ENCODE assay signal across 26 cellular contexts in the genomic region with DNA sequence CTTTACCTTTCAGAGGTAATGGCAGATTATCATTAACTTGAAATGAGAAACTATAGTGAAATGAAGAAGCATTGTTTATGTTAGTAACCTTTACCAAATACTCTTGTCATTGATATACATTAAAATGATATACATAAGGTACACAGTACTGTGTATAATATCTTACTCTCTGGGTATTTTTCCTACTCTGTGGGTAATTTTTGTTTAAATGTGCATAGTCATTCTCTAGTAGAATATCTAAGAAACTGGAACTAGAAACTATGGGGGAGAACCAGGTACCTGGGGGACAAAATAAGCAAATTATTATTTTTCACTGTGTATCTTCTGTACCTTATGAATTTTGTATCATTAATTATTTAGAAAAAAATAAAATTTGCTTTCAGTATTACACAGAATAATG.
"Had no signal": no experiment of that assay in that cellular context is flagged by ENCODE, and none has a peak within 500 bp of the region (broad histone marks: within the 10 kb centered on the region; RNA-seq: fewer than 3 reads in every experiment).

No MANE protein-coding gene starts in this region.

- H3K9me3 Mint-ChIP-seq: activated CD4-positive, alpha-beta memory T cell treated with anti-CD3 and anti-CD28 coated beads, Interleukin-2, amount 10 ng/mL, durations not matched to agents 7 days and 5 days; activated naive CD8-positive, alpha-beta T cell treated with anti-CD3 and anti-CD28 coated beads for 36 hours; activated T-cell treated with anti-CD3 and anti-CD28 coated beads, Interleukin-2, amount 50 U/mL, for 72 hours had no signal

- H3K27me3 Mint-ChIP-seq: activated CD4-positive, alpha-beta memory T cell treated with anti-CD3 and anti-CD28 coated beads, Interleukin-2, amount 10 ng/mL, durations not matched to agents 7 days and 5 days; activated naive CD8-positive, alpha-beta T cell treated with anti-CD3 and anti-CD28 coated beads for 36 hours had no signal

- DNase-seq: activated CD4-positive, alpha-beta memory T cell treated with anti-CD3 and anti-CD28 coated beads, Interleukin-2, amount 10 ng/mL, durations not matched to agents 7 days and 5 days; activated CD4-positive, alpha-beta T cell treated with anti-CD3 and anti-CD28 coated beads, Interleukin-2, amount 50 U/mL, for 1 hour; activated CD4-positive, CD25-positive, alpha-beta regulatory T cell; activated naive CD4-positive, alpha-beta T cell treated with Interleukin-2 at 50 U/mL for 16 hours; activated naive CD8-positive, alpha-beta T cell treated with anti-CD3 and anti-CD28 coated beads for 36 hours; activated T-cell treated with anti-CD3 and anti-CD28 coated beads for 4 hours; activated T-cell treated with anti-CD3 and anti-CD28 coated beads, Interleukin-2, amount 50 U/mL, for 72 hours; adrenal gland; anterior cingulate cortex; cerebellar nuclear complex; KBM-7; NCI-H1092; NCI-H1417; NCI-H1930; NCI-H2107; NCI-H345; NCI-H510A; NCI-H526 treated with DMSO at 0.1 percent for 48 hours; NCI-H82; OCI-M1; Right ventricle myocardium superior; SJCRH30 had no signal

- H3K27ac ChIP-seq: adrenal gland, RWPE1, SJCRH30, VCaP had no signal

- H3K9me3 ChIP-seq: adrenal gland, SJCRH30 had no signal

- FAIRE-seq: colon had no signal

- H3K27ac Mint-ChIP-seq: activated CD4-positive, alpha-beta memory T cell treated with anti-CD3 and anti-CD28 coated beads, Interleukin-2, amount 10 ng/mL, durations not matched to agents 7 days and 5 days; activated naive CD8-positive, alpha-beta T cell treated with anti-CD3 and anti-CD28 coated beads for 36 hours had no signal

- H3K4me1 ChIP-seq: adrenal gland, SJCRH30 had no signal

- H3K27me3 ChIP-seq: adrenal gland, SJCRH30 had no signal

- H3K4me3 Mint-ChIP-seq: activated CD4-positive, alpha-beta memory T cell treated with anti-CD3 and anti-CD28 coated beads, Interleukin-2, amount 10 ng/mL, durations not matched to agents 7 days and 5 days; activated naive CD8-positive, alpha-beta T cell treated with anti-CD3 and anti-CD28 coated beads for 36 hours; activated T-cell treated with anti-CD3 and anti-CD28 coated beads, Interleukin-2, amount 50 U/mL, for 72 hours had no signal

- H3K4me3 ChIP-seq: adrenal gland, SJCRH30 had no signal

- ATAC-seq: activated T-cell treated with anti-CD3 and anti-CD28 coated beads, Interleukin-2, amount 50 U/mL, for 72 hours; Panc1 had no signal
